1 cellular context compared by ENCODE assay signal in genomic region chr1:247113094-247113497, GRCh38.
TF ChIP-seq lines count a peak whose summit lies in the region.

No MANE protein-coding gene starts in this region.

TF ChIP-seq in HepG2, 621 proteins besides CTCF, POLR2A, EP300 and RAD21 (continued from another document and continues in another):
- TF ChIP-seq U2AF1 (optimal IDR thresholded peaks at IDR 0.05; ENCODE audit: low read depth, low read length) (no peak), EHMT2 (IDR thresholded peaks at IDR 0.05; ENCODE audit: borderline replicate concordance, low read depth, low read length) (no peak), ZNF549 (CRISPR knock-in tag; IDR thresholded peaks at IDR 0.05) (no peak), ZNF281 (CRISPR knock-in tag; IDR thresholded peaks at IDR 0.05; ENCODE audit: borderline replicate concordance) (no peak), ZNF367 (CRISPR knock-in tag; IDR thresholded peaks at IDR 0.05; ENCODE audit: borderline replicate concordance) (no peak), TOE1 (CRISPR knock-in tag; IDR thresholded peaks at IDR 0.05) (no peak), ZNF34 (CRISPR knock-in tag; IDR thresholded peaks at IDR 0.05; ENCODE audit: borderline replicate concordance) (no peak), ZNF256 (CRISPR knock-in tag; conservative IDR thresholded peaks at IDR 0.05) (no peak), NCOA1 (CRISPR knock-in tag; IDR thresholded peaks at IDR 0.05) (no peak), ZNF644 (CRISPR knock-in tag; IDR thresholded peaks at IDR 0.05; ENCODE audit: low read depth) (no peak), RERE (CRISPR knock-in tag; IDR thresholded peaks at IDR 0.05; ENCODE audit: low read depth) (no peak), HES4 (CRISPR knock-in tag; IDR thresholded peaks at IDR 0.05; ENCODE audit: borderline replicate concordance) (no peak), THAP11 (CRISPR knock-in tag; IDR thresholded peaks at IDR 0.05) (no peak; the same call in 1 of the 2 replicates), ZNF552 (CRISPR knock-in tag; IDR thresholded peaks at IDR 0.05; ENCODE audit: borderline replicate concordance) (no peak), MAFG (CRISPR knock-in tag; IDR thresholded peaks at IDR 0.05) (no peak), BHLHE40 (IDR thresholded peaks at IDR 0.05; ENCODE audit: low read length) (no peak), MEIS2 (CRISPR knock-in tag; IDR thresholded peaks at IDR 0.05) (no peak), ZSCAN12 (CRISPR knock-in tag; IDR thresholded peaks at IDR 0.05) (no peak), ZNF720 (CRISPR knock-in tag; IDR thresholded peaks at IDR 0.05) (no peak), ZNF556 (CRISPR knock-in tag; IDR thresholded peaks at IDR 0.05; ENCODE audit: borderline replicate concordance) (no peak), ZNF607 (CRISPR knock-in tag; IDR thresholded peaks at IDR 0.05; ENCODE audit: borderline replicate concordance) (peak; percentile 76; the same call in 1 of the 2 replicates), SCMH1 (CRISPR knock-in tag; IDR thresholded peaks at IDR 0.05; ENCODE audit: borderline replicate concordance) (no peak), ZSCAN31 (CRISPR knock-in tag; IDR thresholded peaks at IDR 0.05; ENCODE audit: low read depth) (no peak), KAT2B (IDR thresholded peaks at IDR 0.05; ENCODE audit: borderline replicate concordance, low read depth, low read length) (no peak), ZNF652 (CRISPR knock-in tag; IDR thresholded peaks at IDR 0.05; ENCODE audit: borderline replicate concordance, low read depth) (no peak), ZNF609 (CRISPR knock-in tag; IDR thresholded peaks at IDR 0.05; ENCODE audit: borderline replicate concordance) (no peak), ZBTB2 (CRISPR knock-in tag; IDR thresholded peaks at IDR 0.05; ENCODE audit: low read depth) (no peak), ZNF44 (CRISPR knock-in tag; IDR thresholded peaks at IDR 0.05) (no peak), SP5 (CRISPR knock-in tag; IDR thresholded peaks at IDR 0.05; ENCODE audit: borderline replicate concordance, low read depth) (peak; percentile 82), ZNF317 (CRISPR knock-in tag; IDR thresholded peaks at IDR 0.05) (no peak; the same call in 1 of the 2 replicates), FOXK2 (IDR thresholded peaks at IDR 0.05) (no peak), XBP1 (CRISPR knock-in tag; IDR thresholded peaks at IDR 0.05) (no peak), ZNF577 (CRISPR knock-in tag; IDR thresholded peaks at IDR 0.05; ENCODE audit: borderline replicate concordance, low read depth) (no peak), BCL6 (CRISPR knock-in tag; IDR thresholded peaks at IDR 0.05) (no peak)
- TF ChIP-seq, protein P1, sequence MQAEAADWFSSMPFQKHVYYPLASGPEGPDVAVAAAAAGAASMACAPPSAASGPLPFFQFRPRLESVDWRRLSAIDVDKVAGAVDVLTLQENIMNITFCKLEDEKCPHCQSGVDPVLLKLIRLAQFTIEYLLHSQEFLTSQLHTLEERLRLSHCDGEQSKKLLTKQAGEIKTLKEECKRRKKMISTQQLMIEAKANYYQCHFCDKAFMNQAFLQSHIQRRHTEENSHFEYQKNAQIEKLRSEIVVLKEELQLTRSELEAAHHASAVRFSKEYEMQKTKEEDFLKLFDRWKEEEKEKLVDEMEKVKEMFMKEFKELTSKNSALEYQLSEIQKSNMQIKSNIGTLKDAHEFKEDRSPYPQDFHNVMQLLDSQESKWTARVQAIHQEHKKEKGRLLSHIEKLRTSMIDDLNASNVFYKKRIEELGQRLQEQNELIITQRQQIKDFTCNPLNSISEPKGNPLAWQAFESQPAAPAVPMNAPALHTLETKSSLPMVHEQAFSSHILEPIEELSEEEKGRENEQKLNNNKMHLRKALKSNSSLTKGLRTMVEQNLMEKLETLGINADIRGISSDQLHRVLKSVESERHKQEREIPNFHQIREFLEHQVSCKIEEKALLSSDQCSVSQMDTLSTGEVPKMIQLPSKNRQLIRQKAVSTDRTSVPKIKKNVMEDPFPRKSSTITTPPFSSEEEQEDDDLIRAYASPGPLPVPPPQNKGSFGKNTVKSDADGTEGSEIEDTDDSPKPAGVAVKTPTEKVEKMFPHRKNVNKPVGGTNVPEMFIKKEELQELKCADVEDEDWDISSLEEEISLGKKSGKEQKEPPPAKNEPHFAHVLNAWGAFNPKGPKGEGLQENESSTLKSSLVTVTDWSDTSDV (CRISPR knock-in tag; IDR thresholded peaks at IDR 0.05) = no peak
- TF ChIP-seq, protein P2, sequence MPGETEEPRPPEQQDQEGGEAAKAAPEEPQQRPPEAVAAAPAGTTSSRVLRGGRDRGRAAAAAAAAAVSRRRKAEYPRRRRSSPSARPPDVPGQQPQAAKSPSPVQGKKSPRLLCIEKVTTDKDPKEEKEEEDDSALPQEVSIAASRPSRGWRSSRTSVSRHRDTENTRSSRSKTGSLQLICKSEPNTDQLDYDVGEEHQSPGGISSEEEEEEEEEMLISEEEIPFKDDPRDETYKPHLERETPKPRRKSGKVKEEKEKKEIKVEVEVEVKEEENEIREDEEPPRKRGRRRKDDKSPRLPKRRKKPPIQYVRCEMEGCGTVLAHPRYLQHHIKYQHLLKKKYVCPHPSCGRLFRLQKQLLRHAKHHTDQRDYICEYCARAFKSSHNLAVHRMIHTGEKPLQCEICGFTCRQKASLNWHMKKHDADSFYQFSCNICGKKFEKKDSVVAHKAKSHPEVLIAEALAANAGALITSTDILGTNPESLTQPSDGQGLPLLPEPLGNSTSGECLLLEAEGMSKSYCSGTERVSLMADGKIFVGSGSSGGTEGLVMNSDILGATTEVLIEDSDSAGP (CRISPR knock-in tag; IDR thresholded peaks at IDR 0.05; ENCODE audit: borderline replicate concordance) = no peak
- TF ChIP-seq, protein P3, sequence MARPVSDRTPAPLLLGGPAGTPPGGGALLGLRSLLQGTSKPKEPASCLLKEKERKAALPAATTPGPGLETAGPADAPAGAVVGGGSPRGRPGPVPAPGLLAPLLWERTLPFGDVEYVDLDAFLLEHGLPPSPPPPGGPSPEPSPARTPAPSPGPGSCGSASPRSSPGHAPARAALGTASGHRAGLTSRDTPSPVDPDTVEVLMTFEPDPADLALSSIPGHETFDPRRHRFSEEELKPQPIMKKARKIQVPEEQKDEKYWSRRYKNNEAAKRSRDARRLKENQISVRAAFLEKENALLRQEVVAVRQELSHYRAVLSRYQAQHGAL (CRISPR knock-in tag; IDR thresholded peaks at IDR 0.05; ENCODE audit: not compliant biosample characterization) = no peak
- TF ChIP-seq, protein P4, sequence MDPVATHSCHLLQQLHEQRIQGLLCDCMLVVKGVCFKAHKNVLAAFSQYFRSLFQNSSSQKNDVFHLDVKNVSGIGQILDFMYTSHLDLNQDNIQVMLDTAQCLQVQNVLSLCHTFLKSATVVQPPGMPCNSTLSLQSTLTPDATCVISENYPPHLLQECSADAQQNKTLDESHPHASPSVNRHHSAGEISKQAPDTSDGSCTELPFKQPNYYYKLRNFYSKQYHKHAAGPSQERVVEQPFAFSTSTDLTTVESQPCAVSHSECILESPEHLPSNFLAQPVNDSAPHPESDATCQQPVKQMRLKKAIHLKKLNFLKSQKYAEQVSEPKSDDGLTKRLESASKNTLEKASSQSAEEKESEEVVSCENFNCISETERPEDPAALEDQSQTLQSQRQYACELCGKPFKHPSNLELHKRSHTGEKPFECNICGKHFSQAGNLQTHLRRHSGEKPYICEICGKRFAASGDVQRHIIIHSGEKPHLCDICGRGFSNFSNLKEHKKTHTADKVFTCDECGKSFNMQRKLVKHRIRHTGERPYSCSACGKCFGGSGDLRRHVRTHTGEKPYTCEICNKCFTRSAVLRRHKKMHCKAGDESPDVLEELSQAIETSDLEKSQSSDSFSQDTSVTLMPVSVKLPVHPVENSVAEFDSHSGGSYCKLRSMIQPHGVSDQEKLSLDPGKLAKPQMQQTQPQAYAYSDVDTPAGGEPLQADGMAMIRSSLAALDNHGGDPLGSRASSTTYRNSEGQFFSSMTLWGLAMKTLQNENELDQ (CRISPR knock-in tag; IDR thresholded peaks at IDR 0.05; ENCODE audit: borderline replicate concordance) = no peak
